In genomic region chr5:136763548-136763947, GRCh38 we compare ENCODE assay signal across 1 cellular context.
TF ChIP-seq lines count a peak whose summit lies in the region.

No MANE protein-coding gene starts in this region.

TF ChIP-seq in HCT116, 20 proteins besides CTCF, POLR2A, EP300 and RAD21 (continued from another document):
- TF ChIP-seq REST (IDR thresholded peaks at IDR 0.05; ENCODE audit: low read depth), result peak; percentile 15
TF ChIP-seq in HCT116: peak in this region for 1.
